In the genomic region with DNA sequence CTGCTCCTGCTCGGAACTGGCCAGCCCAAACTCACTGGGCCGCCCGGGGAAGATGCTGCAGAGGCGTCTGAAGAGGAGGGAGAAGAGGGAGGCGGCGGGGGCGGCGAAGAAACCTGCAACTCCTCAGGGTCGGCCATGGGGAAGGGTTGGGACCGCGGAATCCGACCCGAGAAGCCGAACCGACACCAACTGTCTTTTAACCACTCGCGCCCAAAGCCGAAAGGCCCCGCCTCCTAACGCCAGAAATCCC, we compare ENCODE assay signal across 8 cellular contexts. TPM values are rescaled to one million over a fixed set of nuclear protein-coding genes. Genes with fewer than 3 reads are reported as not detected.
DNase-seq lines count a peak whose midpoint lies in the region; ATAC-seq and TF ChIP-seq lines count a peak whose summit lies in the region.

TSS of gene C4orf46 (minus strand) at position 223 of the 250 bp plus-strand sequence. CDS start at position 137, 86 bp downstream.

- DNase-seq in LHCN-M2 (ENCODE audit: low read depth) (no peak), natural killer cell (no peak), DMS79 treated with DMSO at 0.1 percent for 48 hours (lab: John Stamatoyannopoulos, UW) (no peak), DMS114 treated with DMSO at 0.1 percent for 48 hours (lab: John Stamatoyannopoulos, UW; ENCODE audit: unreplicated experiment) (no peak), NAMALWA (ENCODE audit: low spot score) (no peak)
- DNase-seq in stimulated activated CD4-positive, alpha-beta T cell treated with anti-CD3 and anti-CD28 coated beads, Interleukin-12 subunit alpha, Interleukin-12 subunit beta, amount 100 ng/mL, for 4 hours, result no peak

- intact Hi-C loops in dendritic cell treated with granulocyte-macrophage colony-stimulating factor and Interleukin-4, amounts not matched to agents 40 ng/mL and 50 ng/mL, for 4 days (cut with micrococcal nuclease), result no loop called here
- intact Hi-C loops in natural killer cell (cut with micrococcal nuclease), result loop anchor here (2.0 to 5.0 kb wide), 2 partner anchors 97 to 141 kb away; partner anchors contain the start of gene FNIP2

- H3K27me3 ChIP-seq in BLaER1, result no peaks in the 10 kb centered on the region

- no peaks in the 10 kb centered on the region for H3K27me3 Mint-ChIP-seq in dendritic cell treated with granulocyte-macrophage colony-stimulating factor and Interleukin-4, amounts not matched to agents 40 ng/mL and 50 ng/mL, for 4 days
- H3K27me3 Mint-ChIP-seq in natural killer cell (ENCODE audit: low read depth in 2 of 2), result no peaks in the 10 kb centered on the region

- H3K9ac ChIP-seq in BLaER1, result peak within 1 kb of the TSS; percentile 94

- peak within 1 kb of the TSS; percentile 87 for H3K4me2 ChIP-seq in BLaER1

- no peak for TF ChIP-seq CTCF in natural killer cell (IDR thresholded peaks at IDR 0.05)

- peaks cover 36% of the 10 kb centered on the region for H4K20me1 ChIP-seq in BLaER1

- H3K36me3 ChIP-seq in BLaER1, result peaks cover 15% of the 10 kb centered on the region

- H3K4me3 Mint-ChIP-seq in dendritic cell treated with granulocyte-macrophage colony-stimulating factor and Interleukin-4, amounts not matched to agents 40 ng/mL and 50 ng/mL, for 4 days, result peak within 1 kb of the TSS; percentile 94
- peak within 1 kb of the TSS; percentile 97 for H3K4me3 Mint-ChIP-seq in natural killer cell

- H3K27ac Mint-ChIP-seq in dendritic cell treated with granulocyte-macrophage colony-stimulating factor and Interleukin-4, amounts not matched to agents 40 ng/mL and 50 ng/mL, for 4 days, result peak within 1 kb of the TSS; percentile 96
- H3K27ac Mint-ChIP-seq in natural killer cell, result peak within 1 kb of the TSS; percentile 93 to 99

- peak in 2 of 3 donors; percentile 3 to 7 for ATAC-seq in natural killer cell

- H3K36me3 Mint-ChIP-seq in dendritic cell treated with granulocyte-macrophage colony-stimulating factor and Interleukin-4, amounts not matched to agents 40 ng/mL and 50 ng/mL, for 4 days (ENCODE audit: low read depth), result peaks cover 19% of the 10 kb centered on the region
- no peaks in the 10 kb centered on the region for H3K36me3 Mint-ChIP-seq in natural killer cell

- H3K4me1 Mint-ChIP-seq in dendritic cell treated with granulocyte-macrophage colony-stimulating factor and Interleukin-4, amounts not matched to agents 40 ng/mL and 50 ng/mL, for 4 days (ENCODE audit: low read depth), result peaks cover 18% of the 10 kb centered on the region
- peaks cover 19 to 20% of the 10 kb centered on the region in 2 donors for H3K4me1 Mint-ChIP-seq in natural killer cell

- H3K9me3 Mint-ChIP-seq in dendritic cell treated with granulocyte-macrophage colony-stimulating factor and Interleukin-4, amounts not matched to agents 40 ng/mL and 50 ng/mL, for 4 days, result no peaks in the 10 kb centered on the region
- H3K9me3 Mint-ChIP-seq in natural killer cell, result no peaks in the 10 kb centered on the region

- peak within 1 kb of the TSS; percentile 93 for H3K27ac ChIP-seq in BLaER1

- H3K4me1 ChIP-seq in BLaER1, result peaks cover 31% of the 10 kb centered on the region

- H3K4me3 ChIP-seq in BLaER1, result peak within 1 kb of the TSS; percentile 94

- H3K9me3 ChIP-seq in BLaER1, result no peaks in the 10 kb centered on the region

RNA-seq across cellular contexts. Expression of gene C4orf46, which starts in this region (rescaled TPM):
- total RNA-seq in LHCN-M2 (2014; rRNA removed) (33.8 and 42.6 TPM in 2 replicates), natural killer cell (10 to 100 TPM in 2 of 3 donors, 1 to 10 TPM in 1; 9.7 to 15.3 (median 12.8) TPM)
- polyA plus RNA-seq in LHCN-M2 (2012), result 9.1 TPM
